25 cellular contexts compared by ENCODE assay signal in genomic region chr17:66920426-66920825, GRCh38. TPM values are rescaled to one million over a fixed set of nuclear protein-coding genes. Genes with fewer than 3 reads are reported as not detected.
DNase-seq lines count a peak whose midpoint lies in the region; ATAC-seq, FAIRE-seq and TF ChIP-seq lines count a peak whose summit lies in the region.
"Had no signal": no experiment of that assay in that cellular context is flagged by ENCODE, and none has a peak within 500 bp of the region (broad histone marks: within the 10 kb centered on the region; RNA-seq: fewer than 3 reads in every experiment).

No MANE protein-coding gene starts in this region.

- H3K4me3 ChIP-seq in neuronal stem cell (ENCODE audit: low read length in 2 of 2), result no peak overlapping the region
- H3K4me3 ChIP-seq: A549 had no signal

- no peak overlapping the region for H2BK15ac ChIP-seq in neuronal stem cell (ENCODE audit: low read length)

- peaks cover 5% of the 10 kb centered on the region for H3K27me3 Mint-ChIP-seq in brain

- intact Hi-C loops in left cardiac atrium (cut with DNase I), result no loop called here

- H4K8ac ChIP-seq in neuronal stem cell (ENCODE audit: low read depth, low read length), result no peak overlapping the region

- no peak overlapping the region for H2BK120ac ChIP-seq in neuronal stem cell (ENCODE audit: low read depth, low read length)

- DNase-seq in HTR-8/SVneo (ENCODE audit: insufficient read length, low spot score) (no peak), neuronal stem cell (ENCODE audit: low spot score) (no peak), urothelium cell line (ENCODE audit: low spot score) (no peak), left cardiac atrium (no peak)
- DNase-seq: AML-193; Caco-2; CD4-positive, alpha-beta T cell; GDM1; GOT3; H7; HFFc6; IMR-90; KBM-7 had no signal

- no peak overlapping the region for H3K9ac ChIP-seq in neuronal stem cell (ENCODE audit: low read depth, low read length, poor library complexity)

- peak overlapping the region in 3 of 5 experiments; percentile 21 to 72 (median 35) for H3K4me3 Mint-ChIP-seq in brain
- H3K4me3 Mint-ChIP-seq: CD4-positive, alpha-beta T cell; HFFc6 had no signal

- no peaks in the 10 kb centered on the region for H3K36me3 ChIP-seq in neuronal stem cell (replicated peaks in 1 of 2; ENCODE audit: control insufficient read depth in 2 of 2, insufficient read depth in 2 of 2, low read length in 2 of 2)

- no peak overlapping the region for H3K4me2 ChIP-seq in neuronal stem cell (ENCODE audit: insufficient read depth, low read length, poor library complexity, severe bottlenecking)
- H3K4me2 ChIP-seq: A549 had no signal

- peak; percentile 67 for FAIRE-seq in HTR-8/SVneo (lab: Jason Lieb, UNC)
- peak; percentile 50 for FAIRE-seq in urothelium cell line (lab: Jason Lieb, UNC)
- FAIRE-seq: A549, D721Med, GM12892, GM18507 had no signal

- peaks cover 0 to 4% (median 0%) of the 10 kb centered on the region in 3 experiments for H3K27me3 ChIP-seq in neuronal stem cell (ENCODE audit: control insufficient read depth in 3 of 3, insufficient read depth in 3 of 3, low read depth in 1 of 3, low read length in 3 of 3)

- H2BK5ac ChIP-seq in neuronal stem cell (ENCODE audit: low read length), result no peak overlapping the region

- no peak overlapping the region for H3K4ac ChIP-seq in neuronal stem cell (ENCODE audit: low read length)

- H3K27ac Mint-ChIP-seq in brain, result peak overlapping the region in 2 of 5 experiments; percentile 28 to 92
- H3K27ac Mint-ChIP-seq: CD4-positive, alpha-beta T cell; HFFc6 had no signal

- no peaks in the 10 kb centered on the region for H3K36me3 Mint-ChIP-seq in brain

- H3K9me3 ChIP-seq in neuronal stem cell (replicated peaks in 1 of 2; ENCODE audit: control insufficient read depth in 2 of 2, insufficient read depth in 1 of 2, low read depth in 1 of 2, low read length in 2 of 2), result peaks cover 0 to 6% of the 10 kb centered on the region in 2 donors

- H3K9me3 Mint-ChIP-seq in brain, result peaks cover 7 to 22% (median 14%) of the 10 kb centered on the region in 5 experiments
- H3K9me3 Mint-ChIP-seq: HFFc6 had no signal

- no peaks in the 10 kb centered on the region for H3K79me1 ChIP-seq in neuronal stem cell (ENCODE audit: low read depth, low read length)

- peak overlapping the region; percentile 72 for H3K14ac ChIP-seq in neuronal stem cell (ENCODE audit: low read length)

- no peak overlapping the region for H2AK5ac ChIP-seq in neuronal stem cell (ENCODE audit: low read depth, low read length)

- peaks cover 0 to 3% of the 10 kb centered on the region in 2 donors for H3K4me1 ChIP-seq in neuronal stem cell (ENCODE audit: control insufficient read depth in 2 of 2, insufficient read depth in 1 of 2, low read depth in 1 of 2, low read length in 2 of 2)
- H3K4me1 ChIP-seq: A549 had no signal

- no peak overlapping the region for H3K23ac ChIP-seq in neuronal stem cell (ENCODE audit: low read depth, low read length, poor library complexity)

- ATAC-seq in HG03439 (IDR thresholded peaks at IDR 0.05; ENCODE audit: unreplicated experiment) (no peak), left cardiac atrium (no peak), HG02642 (IDR thresholded peaks at IDR 0.05; ENCODE audit: poor library complexity, unreplicated experiment) (no peak)
- ATAC-seq: HCT116 had no signal

- H2BK12ac ChIP-seq in neuronal stem cell (ENCODE audit: low read length), result no peak overlapping the region

- no peak overlapping the region for H2AFZ ChIP-seq in neuronal stem cell (ENCODE audit: low read length)

- H4K91ac ChIP-seq in neuronal stem cell (ENCODE audit: low read depth, low read length, poor library complexity), result no peak overlapping the region

- H3K27ac ChIP-seq in neuronal stem cell (replicated peaks; ENCODE audit: low read length), result no peak overlapping the region
- H3K27ac ChIP-seq: 22Rv1, A549, C4-2B, HL-60 had no signal

- WGBS in neuronal stem cell (ENCODE audit: extremely low coverage in 2 of 2, insufficient read length in 2 of 2, insufficient replicate concordance in 1 of 2), 2 donors, result no CpG with 5 or more reads among the region's 8 CpGs

- no peak for TF ChIP-seq CTCF in brain (conservative IDR thresholded peaks at IDR 0.05)

- no peak overlapping the region for H3K18ac ChIP-seq in neuronal stem cell (ENCODE audit: low read length)

- H3K4me1 Mint-ChIP-seq in brain, result peaks cover 28% of the 10 kb centered on the region

RNA-seq across cellular contexts. Expression of gene CACNG4, which starts 44.1 kb away (rescaled TPM):
- polyA plus RNA-seq in brain (ENCODE audit: insufficient read depth, low read depth, low replicate concordance), result 50.9 TPM
- polyA plus RNA-seq in neuronal stem cell (2013, experiment 1 of 2), result 8.3 TPM
- polyA plus RNA-seq in neuronal stem cell (2013, experiment 2 of 2), result 8.6 TPM
- under 1 TPM in 1 of 2 donors, not detected in 1; 0.37 TPM for total RNA-seq in left cardiac atrium
- total RNA-seq: CD4-positive, alpha-beta T cell; HFFc6; HT1080 had no signal
